Comparison of ENCODE assay signal across 3 cellular contexts in the genomic region with DNA sequence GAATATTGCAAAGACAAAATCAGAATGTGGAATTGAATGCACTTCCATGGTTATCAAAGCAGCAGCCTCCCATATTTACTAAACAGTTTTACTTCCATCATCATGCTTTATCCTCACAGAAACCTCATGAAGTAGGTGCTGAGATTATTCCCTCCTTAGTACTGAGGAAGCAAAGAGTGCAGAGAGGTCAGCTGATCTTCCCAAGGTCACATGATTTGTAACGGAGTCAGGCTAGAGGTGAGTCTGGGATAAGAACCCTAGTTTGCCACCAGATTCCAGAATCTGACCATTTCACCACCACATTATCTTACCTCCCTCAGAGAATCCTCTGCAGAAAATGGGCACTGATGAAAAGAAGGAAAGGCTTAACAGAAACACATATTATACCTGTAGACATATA.
A peak's percentile ranks its signal among the peaks of the same experiment; 100 is the strongest.
TF ChIP-seq lines count a peak whose summit lies in the region.

No MANE protein-coding gene starts in this region.

TF ChIP-seq in A549, 52 proteins besides CTCF, POLR2A, EP300 and RAD21:
- TF ChIP-seq USF2 (IDR thresholded peaks at IDR 0.05): peak; percentile 49; the same call in 1 of the 2 replicates
- no peak for TF ChIP-seq FOXS1 (CRISPR knock-in tag; IDR thresholded peaks at IDR 0.05)
TF ChIP-seq in A549: peak in this region for 1.

TF ChIP-seq in Ishikawa, 13 proteins besides CTCF, POLR2A, EP300 and RAD21 (continued from another document):
- TF ChIP-seq, protein P1, sequence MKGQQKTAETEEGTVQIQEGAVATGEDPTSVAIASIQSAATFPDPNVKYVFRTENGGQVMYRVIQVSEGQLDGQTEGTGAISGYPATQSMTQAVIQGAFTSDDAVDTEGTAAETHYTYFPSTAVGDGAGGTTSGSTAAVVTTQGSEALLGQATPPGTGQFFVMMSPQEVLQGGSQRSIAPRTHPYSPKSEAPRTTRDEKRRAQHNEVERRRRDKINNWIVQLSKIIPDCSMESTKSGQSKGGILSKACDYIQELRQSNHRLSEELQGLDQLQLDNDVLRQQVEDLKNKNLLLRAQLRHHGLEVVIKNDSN (IDR thresholded peaks at IDR 0.05): peak; percentile 55
- TF ChIP-seq EGR1 (IDR thresholded peaks at IDR 0.05) (no peak), TCF12 (IDR thresholded peaks at IDR 0.05; ENCODE audit: low read depth) (no peak)

TF ChIP-seq in H1, 55 proteins besides CTCF, POLR2A, EP300 and RAD21 (continued from another document):
- peak; percentile 46; the same call in 1 of the 2 replicates for TF ChIP-seq E2F6 (IDR thresholded peaks at IDR 0.05)
- TF ChIP-seq JUN (IDR thresholded peaks at IDR 0.05; ENCODE audit: low read depth, low read length): no peak
- TF ChIP-seq SIN3A (conservative IDR thresholded peaks at IDR 0.05 in 1 of 2, IDR thresholded peaks at IDR 0.05 in 1 of 2; ENCODE audit: low read depth in 1 of 2, low read length in 2 of 2): no peak
- TF ChIP-seq JUND (IDR thresholded peaks at IDR 0.05; ENCODE audit: low read length): no peak
- TF ChIP-seq RXRA (IDR thresholded peaks at IDR 0.05; ENCODE audit: insufficient read depth, low read depth, low read length): no peak
- no peak for TF ChIP-seq SP1 (IDR thresholded peaks at IDR 0.05; ENCODE audit: low read depth, low read length)
- TF ChIP-seq ZNF274 (IDR thresholded peaks at IDR 0.05; ENCODE audit: borderline replicate concordance, extremely low read depth, low read length): no peak
- no peak for TF ChIP-seq YY1 (IDR thresholded peaks at IDR 0.05; ENCODE audit: low read depth, low read length)
- TF ChIP-seq, protein P2, sequence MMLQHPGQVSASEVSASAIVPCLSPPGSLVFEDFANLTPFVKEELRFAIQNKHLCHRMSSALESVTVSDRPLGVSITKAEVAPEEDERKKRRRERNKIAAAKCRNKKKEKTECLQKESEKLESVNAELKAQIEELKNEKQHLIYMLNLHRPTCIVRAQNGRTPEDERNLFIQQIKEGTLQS (IDR thresholded peaks at IDR 0.05; ENCODE audit: insufficient read depth, low read depth, low read length): 0 out of 2 replicates have a peak, but pooled peaks have one; percentile 14
- TF ChIP-seq FOSL1 (IDR thresholded peaks at IDR 0.05; ENCODE audit: insufficient read depth, low read depth, low read length): no peak
- no peak for TF ChIP-seq RBBP5 (IDR thresholded peaks at IDR 0.05; ENCODE audit: borderline replicate concordance, low read depth, low read length)
- TF ChIP-seq HDAC6 (IDR thresholded peaks at IDR 0.05; ENCODE audit: low read depth, low read length): no peak
- no peak for TF ChIP-seq CBX5 (IDR thresholded peaks at IDR 0.05; ENCODE audit: low read depth, low read length)
- TF ChIP-seq PHF8 (conservative IDR thresholded peaks at IDR 0.05; ENCODE audit: low read depth, low read length): no peak
- TF ChIP-seq EGR1 (IDR thresholded peaks at IDR 0.05; ENCODE audit: borderline replicate concordance, low read depth, low read length): no peak
- TF ChIP-seq BCL11A (IDR thresholded peaks at IDR 0.05; ENCODE audit: low read depth in 2 of 2, low read length in 2 of 2): no peak
- TF ChIP-seq KDM1A (IDR thresholded peaks at IDR 0.05; ENCODE audit: borderline replicate concordance, low read length): no peak
- TF ChIP-seq USF2 (IDR thresholded peaks at IDR 0.05; ENCODE audit: low read length): peak; percentile 67
- no peak for TF ChIP-seq SP4 (IDR thresholded peaks at IDR 0.05; ENCODE audit: low read length)
